In genomic region chr20:568865-569415, GRCh38 we compare ENCODE assay signal across 30 cellular contexts. TPM values are rescaled to one million over a fixed set of nuclear protein-coding genes. Genes with fewer than 3 reads are reported as not detected.
DNase-seq lines count a peak whose midpoint lies in the region; ATAC-seq and TF ChIP-seq lines count a peak whose summit lies in the region.
"Had no signal": no experiment of that assay in that cellular context is flagged by ENCODE, and none has a peak within 500 bp of the region (broad histone marks: within the 10 kb centered on the region; RNA-seq: fewer than 3 reads in every experiment).

No MANE protein-coding gene starts in this region.

- ATAC-seq in foreskin keratinocyte = peak; percentile 16
- ATAC-seq in psoas muscle = no peak
- ATAC-seq in GM19324 (IDR thresholded peaks at IDR 0.05; ENCODE audit: low FRiP score, unreplicated experiment) = no peak
- ATAC-seq: activated CD8-positive, alpha-beta memory T cell treated with anti-CD3 and anti-CD28 coated beads, Interleukin-2, amount 10 ng/mL, durations not matched to agents 7 days and 5 days; GM12878; WTC11 had no signal

- DNase-seq in cardiac muscle cell (ENCODE audit: low read depth in 1 of 2, low spot score in 1 of 2) (no peak), cardiac septum (ENCODE audit: low spot score) (no peak), NCI-H1694 (lab: John Stamatoyannopoulos, UW) (peak; percentile 37), foreskin keratinocyte (no peak), psoas muscle (no peak), esophagus muscularis mucosa (ENCODE audit: extremely low spot score) (no peak), type B pancreatic cell (ENCODE audit: extremely low spot score, unreplicated experiment) (no peak)
- DNase-seq: activated CD4-positive, alpha-beta T cell treated with anti-CD3 and anti-CD28 coated beads, Interleukin-2, amount 50 U/mL, for 1 hour; activated CD8-positive, alpha-beta memory T cell treated with anti-CD3 and anti-CD28 coated beads, Interleukin-2, amount 10 ng/mL, durations not matched to agents 7 days and 5 days; activated naive CD4-positive, alpha-beta T cell treated with Interleukin-2 at 50 U/mL for 16 hours; activated T-cell treated with anti-CD3 and anti-CD28 coated beads, Interleukin-2, amount 50 U/mL, for 72 hours; AML-193; DMS79; effector CD8-positive, alpha-beta T cell; kidney; NCI-H1105 treated with DMSO at 0.1 percent for 48 hours; NCI-H2081 treated with DMSO at 0.1 percent for 48 hours; NCI-H526 treated with DMSO at 0.1 percent for 48 hours; SK-N-SH; substantia nigra had no signal

- H3K27ac Mint-ChIP-seq in type B pancreatic cell = no peak overlapping the region
- H3K27ac Mint-ChIP-seq: activated CD8-positive, alpha-beta memory T cell treated with anti-CD3 and anti-CD28 coated beads, Interleukin-2, amount 10 ng/mL, durations not matched to agents 7 days and 5 days; activated T-cell treated with anti-CD3 and anti-CD28 coated beads, Interleukin-2, amount 50 U/mL, for 72 hours; brain; IgD-negative memory B cell; WTC11 had no signal

- intact Hi-C loops in cardiac septum (cut with DNase I) (no loop called here), psoas muscle (cut with DNase I) (no loop called here), esophagus muscularis mucosa (cut with DNase I) (no loop called here)

- H3K9me3 Mint-ChIP-seq in type B pancreatic cell = no peaks in the 10 kb centered on the region
- H3K9me3 Mint-ChIP-seq: activated T-cell treated with anti-CD3 and anti-CD28 coated beads, Interleukin-2, amount 50 U/mL, for 72 hours; brain; IgD-negative memory B cell; WTC11 had no signal

- TF ChIP-seq POLR2A in esophagus muscularis mucosa (IDR thresholded peaks at IDR 0.05; ENCODE audit: low read depth) = no peak

- 45 to 59% (median 52%) methylated on average over 8 of the region's 8 CpGs for WGBS in psoas muscle, 3 donors
- WGBS in esophagus muscularis mucosa = 80% methylated on average over 8 of the region's 8 CpGs

- peaks cover 27% of the 10 kb centered on the region for H3K27me3 Mint-ChIP-seq in type B pancreatic cell

- peaks cover 14% of the 10 kb centered on the region for H3K4me1 Mint-ChIP-seq in type B pancreatic cell (ENCODE audit: unreplicated experiment)

- H3K4me3 ChIP-seq in cardiac muscle cell (no peak overlapping the region), psoas muscle (no peak overlapping the region), esophagus muscularis mucosa (no peak overlapping the region)
- H3K4me3 ChIP-seq: adrenal gland, GM12878, lung, smooth muscle cell had no signal

- peaks cover 24% of the 10 kb centered on the region for H3K4me1 ChIP-seq in cardiac muscle cell (ENCODE audit: low read depth)
- no peaks in the 10 kb centered on the region for H3K4me1 ChIP-seq in foreskin keratinocyte
- H3K4me1 ChIP-seq in psoas muscle = peaks cover 6% of the 10 kb centered on the region
- H3K4me1 ChIP-seq in esophagus muscularis mucosa = peaks cover 22 to 50% (median 28%) of the 10 kb centered on the region in 4 donors
- H3K4me1 ChIP-seq: adrenal gland had no signal

- H3K27me3 ChIP-seq in cardiac muscle cell (no peaks in the 10 kb centered on the region), foreskin keratinocyte (peaks cover 76% of the 10 kb centered on the region), psoas muscle (ENCODE audit: insufficient read depth in 3 of 3, low read length in 2 of 3) (peaks cover 0 to 21% (median 2%) of the 10 kb centered on the region in 3 donors), esophagus muscularis mucosa (peaks cover 0 to 83% (median 7%) of the 10 kb centered on the region in 4 donors)

- H3K27ac ChIP-seq in cardiac muscle cell (peak overlapping the region; percentile 8), foreskin keratinocyte (no peak overlapping the region), psoas muscle (peak overlapping the region; percentile 60), esophagus muscularis mucosa (replicated peaks in 1 of 4) (no peak overlapping the region)
- H3K27ac ChIP-seq: adrenal gland had no signal

- H3K36me3 ChIP-seq in cardiac muscle cell (no peaks in the 10 kb centered on the region), psoas muscle (ENCODE audit: insufficient read depth in 1 of 2, low read depth in 1 of 2) (no peaks in the 10 kb centered on the region), esophagus muscularis mucosa (no peaks in the 10 kb centered on the region)
- H3K36me3 ChIP-seq: adrenal gland had no signal

- H3K9me3 ChIP-seq in cardiac muscle cell (ENCODE audit: low read depth) (no peaks in the 10 kb centered on the region), psoas muscle (no peaks in the 10 kb centered on the region), esophagus muscularis mucosa (no peaks in the 10 kb centered on the region)
- H3K9me3 ChIP-seq: adrenal gland, SK-N-SH had no signal

- no peak for TF ChIP-seq EP300 in esophagus muscularis mucosa (IDR thresholded peaks at IDR 0.05)

- no peak overlapping the region for H3K4me3 Mint-ChIP-seq in type B pancreatic cell
- H3K4me3 Mint-ChIP-seq: activated CD8-positive, alpha-beta memory T cell treated with anti-CD3 and anti-CD28 coated beads, Interleukin-2, amount 10 ng/mL, durations not matched to agents 7 days and 5 days; activated T-cell treated with anti-CD3 and anti-CD28 coated beads, Interleukin-2, amount 50 U/mL, for 72 hours; brain; IgD-negative memory B cell; WTC11 had no signal

- H3K36me3 Mint-ChIP-seq in type B pancreatic cell = no peaks in the 10 kb centered on the region
- H3K36me3 Mint-ChIP-seq: activated CD8-positive, alpha-beta memory T cell treated with anti-CD3 and anti-CD28 coated beads, Interleukin-2, amount 10 ng/mL, durations not matched to agents 7 days and 5 days; brain; IgD-negative memory B cell; WTC11 had no signal

- TF ChIP-seq CTCF in cardiac muscle cell (IDR thresholded peaks at IDR 0.05; ENCODE audit: low read depth, low read length) (no peak), foreskin keratinocyte (conservative IDR thresholded peaks at IDR 0.05) (no peak), psoas muscle (IDR thresholded peaks at IDR 0.05) (no peak), esophagus muscularis mucosa (IDR thresholded peaks at IDR 0.05) (no peak), type B pancreatic cell (conservative IDR thresholded peaks at IDR 0.05) (no peak)

RNA-seq across cellular contexts. Expression of gene CSNK2A1, which starts 25.4 kb away (rescaled TPM):
- 126 and 189 TPM in 2 replicates for total RNA-seq in cardiac muscle cell
- polyA plus RNA-seq in cardiac muscle cell = 74.8 and 131 TPM in 2 replicates
- 111 TPM for total RNA-seq in cardiac septum
- total RNA-seq in foreskin keratinocyte = 121 and 125 TPM in 2 replicates
- 52.7 and 57.8 TPM in 2 replicates for polyA plus RNA-seq in foreskin keratinocyte
- 100 to 1,000 TPM; 118 to 180 (median 140) TPM for total RNA-seq in psoas muscle
- polyA plus RNA-seq in psoas muscle = 100 to 1,000 TPM in 1 of 3 donors, 10 to 100 TPM in 2; 43.9 to 122 (median 87.9) TPM
- 10 to 100 TPM; 41.5 to 69.5 (median 53.6) TPM for total RNA-seq in esophagus muscularis mucosa
- total RNA-seq in type B pancreatic cell (ENCODE audit: low replicate concordance) = 138 and 151 TPM in 2 replicates

RNA-seq across cellular contexts. Expression of gene TCF15, which starts 41.2 kb away (rescaled TPM):
- 0.11 and 0.86 TPM in 2 replicates for total RNA-seq in cardiac muscle cell
- 2.4 and 3.0 TPM in 2 replicates for polyA plus RNA-seq in cardiac muscle cell
- total RNA-seq in cardiac septum = 4.8 TPM
- total RNA-seq in foreskin keratinocyte = not detected in 2 replicates
- polyA plus RNA-seq in foreskin keratinocyte = 0.07 TPM in 1 of 2 replicates, not detected in the other
- 10 to 100 TPM in 1 of 4 donors, 1 to 10 TPM in 3; 5.1 to 10.6 (median 6.7) TPM for total RNA-seq in psoas muscle
- polyA plus RNA-seq in psoas muscle = 1 to 10 TPM; 3.0 to 4.7 (median 3.2) TPM
- total RNA-seq in esophagus muscularis mucosa = 1 to 10 TPM; 2.3 to 5.7 (median 3.3) TPM
- 0.94 TPM in 1 of 2 replicates, not detected in the other for total RNA-seq in type B pancreatic cell (ENCODE audit: low replicate concordance)
- total RNA-seq: activated CD8-positive, alpha-beta memory T cell treated with anti-CD3 and anti-CD28 coated beads, Interleukin-2, amount 10 ng/mL, durations not matched to agents 7 days and 5 days; activated T-cell treated with anti-CD3 and anti-CD28 coated beads, Interleukin-2, amount 50 U/mL, for 72 hours; GM12878; M059J; smooth muscle cell; T-helper 2 cell treated with Interferon-gamma antibody and Interleukin-4, amounts not matched to agents 100 ng/mL and 5 ng/mL, for 36 hours had no signal
- polyA plus RNA-seq: IgD-negative memory B cell, SK-N-SH, smooth muscle cell had no signal

Comparison
In these comparisons a context has a peak if more than half of its experiments do, and no peak if none do; other contexts are left out.
1. H3K27ac ChIP-seq: peak in cardiac muscle cell (single experiment) and psoas muscle (single experiment); none in foreskin keratinocyte (single experiment) and esophagus muscularis mucosa (0 of 4).